Comparison of ENCODE assay signal across 9 cellular contexts in the genomic region with DNA sequence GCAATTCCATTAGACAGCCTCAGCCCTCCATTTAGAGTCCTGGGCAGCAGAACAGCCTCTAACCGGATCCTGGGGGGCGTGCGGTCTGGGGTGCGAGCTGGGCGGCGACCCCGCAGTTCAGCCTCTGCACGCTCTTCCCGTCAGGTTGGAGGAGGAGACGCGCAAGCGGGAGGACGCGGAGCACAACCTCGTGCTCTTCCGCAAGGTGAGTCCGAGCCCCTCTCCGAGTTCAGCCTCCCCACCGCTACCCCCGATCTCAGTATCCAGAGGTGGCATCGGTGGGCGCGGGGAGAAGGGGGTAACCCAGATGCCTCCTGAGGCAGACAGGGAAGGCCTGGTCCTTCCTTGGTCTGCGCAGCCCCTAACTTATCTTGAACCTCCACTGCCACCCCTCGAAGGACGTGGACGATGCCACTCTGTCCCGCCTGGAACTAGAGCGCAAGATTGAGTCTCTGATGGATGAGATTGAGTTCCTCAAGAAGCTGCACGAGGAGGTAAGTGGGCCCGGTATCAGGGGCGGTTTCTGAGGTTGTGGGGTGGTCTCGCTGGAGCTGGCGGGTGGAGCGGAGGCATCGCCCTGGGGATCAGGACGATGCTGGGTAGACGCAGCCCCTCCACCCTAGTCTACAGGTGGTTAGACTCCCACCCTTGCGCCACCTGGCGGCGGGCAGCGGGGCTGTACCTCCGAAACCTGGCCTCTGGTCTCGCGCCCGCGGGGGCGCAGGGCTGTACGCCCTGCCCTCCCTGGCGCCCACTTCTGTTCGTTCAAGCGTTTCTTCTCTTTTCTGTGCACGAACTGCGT. TPM values are rescaled to one million over a fixed set of nuclear protein-coding genes. Genes with fewer than 3 reads are reported as not detected.
A peak's percentile ranks its signal among the peaks of the same experiment; 100 is the strongest.
DNase-seq lines count a peak whose midpoint lies in the region; ATAC-seq, FAIRE-seq and TF ChIP-seq lines count a peak whose summit lies in the region.
"Had no signal": no experiment of that assay in that cellular context is flagged by ENCODE, and none has a peak within 500 bp of the region (broad histone marks: within the 10 kb centered on the region; RNA-seq: fewer than 3 reads in every experiment).

No MANE protein-coding gene starts in this region.

- TF ChIP-seq CTCF in CD14-positive monocyte (IDR thresholded peaks at IDR 0.05) (peak; percentile 90), WI38 (IDR thresholded peaks at IDR 0.05; ENCODE audit: low read depth, low read length) (peak; percentile 51), HepG2 (CRISPR knock-in tag; IDR thresholded peaks at IDR 0.05) (peak; percentile 84)

- H3K9me3 ChIP-seq in HUES6 (ENCODE audit: control insufficient read depth, insufficient read depth, low read depth, low read length) (no peaks in the 10 kb centered on the region), HepG2 (ENCODE audit: low read length) (no peaks in the 10 kb centered on the region)

- H3K4me3 ChIP-seq in HUES6 (ENCODE audit: low read depth, low read length) = peak overlapping the region; percentile 62
- no peak overlapping the region for H3K4me3 ChIP-seq in WI38 (ENCODE audit: low read depth, low read length)
- peak overlapping the region; percentile 37 to 71 (median 37); a peak in 5 of 6 replicates for H3K4me3 ChIP-seq in HepG2 (replicated peaks in 1 of 3; ENCODE audit: insufficient read depth in 1 of 3, low read depth in 2 of 3, low read length in 3 of 3)

- no peaks in the 10 kb centered on the region for H4K20me1 ChIP-seq in HepG2 (ENCODE audit: insufficient read depth, low read length)

- WGBS in HepG2 (ENCODE audit: low lambda C conversion rate) = 37% methylated on average over 34 of the region's 54 CpGs

- no peak for FAIRE-seq in HepG2 (lab: Jason Lieb, UNC)

- H3K27ac Mint-ChIP-seq in CD14-positive monocyte = no peak overlapping the region

- TF ChIP-seq POLR2A in HepG2 (IDR thresholded peaks at IDR 0.05; ENCODE audit: insufficient read depth in 1 of 2, low read depth in 2 of 2, low read length in 2 of 2) = no peak

- H3K27ac ChIP-seq in HUES6 (ENCODE audit: low read depth, low read length) (no peak overlapping the region), HepG2 (ENCODE audit: extremely low read length, insufficient read depth, low read length) (no peak overlapping the region)
- H3K27ac ChIP-seq: skin epidermis had no signal

- DNase-seq in CD14-positive monocyte (ENCODE audit: low spot score) = no peak
- peak; percentile 66 to 77 for DNase-seq in T47D (ENCODE audit: low read depth in 1 of 2, low spot score in 1 of 2)
- peak; percentile 27 for DNase-seq in HepG2 (ENCODE audit: low spot score)
- DNase-seq in stimulated activated CD8-positive, alpha-beta memory T cell treated with anti-CD3 and anti-CD28 coated beads, Interleukin-7, amount 100 ng/mL, for 1 hour (ENCODE audit: low read depth in 2 of 2) = peak; percentile 30 to 36
- no peak for DNase-seq in NCI-H1694 treated with DMSO at 0.1 percent for 48 hours (lab: John Stamatoyannopoulos, UW)
- no peak for DNase-seq in HCEC 1CT

- POLR2A ChIA-PET in HepG2 (lab: Yijun Ruan, JAX) = interaction anchor here (1.2 kb wide), 2 partner anchors 30 kb away, joined by 4 to 11 read pairs; no protein-coding TSS in a partner anchor

- H3K27me3 ChIP-seq in HUES6 (ENCODE audit: control insufficient read depth, insufficient read depth, low read length) (peaks cover 79% of the 10 kb centered on the region), HepG2 (ENCODE audit: control insufficient read depth in 1 of 2, insufficient read depth in 2 of 2, low read length in 2 of 2) (peaks cover 16 to 66% of the 10 kb centered on the region in 2 experiments)

- H3K36me3 ChIP-seq in HUES6 (ENCODE audit: control insufficient read depth, insufficient read depth, low read length) (no peaks in the 10 kb centered on the region), HepG2 (replicated peaks in 1 of 2; ENCODE audit: control insufficient read depth in 1 of 2, insufficient read depth in 2 of 2, low read length in 2 of 2) (no peaks in the 10 kb centered on the region)

- H3K27me3 Mint-ChIP-seq in CD14-positive monocyte (ENCODE audit: low read depth in 3 of 3) = peaks cover 70 to 92% (median 74%) of the 10 kb centered on the region in 3 donors

- in situ Hi-C loops in T47D (cut with HindIII; ENCODE audit: low pct_unique_long_range_greater_than_20kb, low sequenced_read_pairs) = no loop called here
- in situ Hi-C loops in HepG2 (cut with HindIII; ENCODE audit: extremely low pct_ligation_motif_present, low pct_unique_long_range_greater_than_20kb) = no loop called here

- TF ChIP-seq EP300 in HepG2 (IDR thresholded peaks at IDR 0.05; ENCODE audit: low read depth in 2 of 2, low read length in 2 of 2) (no peak), HepG2 (CRISPR knock-in tag; IDR thresholded peaks at IDR 0.05; ENCODE audit: borderline replicate concordance) (no peak)

- peaks cover 0 to 26% (median 9%) of the 10 kb centered on the region in 7 donors for H3K9me3 Mint-ChIP-seq in CD14-positive monocyte

- peaks cover 41% of the 10 kb centered on the region for H3K4me1 ChIP-seq in HUES6 (ENCODE audit: control insufficient read depth, insufficient read depth, low read length)
- peaks cover 10% of the 10 kb centered on the region for H3K4me1 ChIP-seq in HepG2 (ENCODE audit: insufficient read depth, low read length)

- ATAC-seq in HepG2 = peak; percentile 84

- peaks cover 0 to 8% of the 10 kb centered on the region in 2 donors for H3K36me3 Mint-ChIP-seq in CD14-positive monocyte

- no peak overlapping the region for H2AFZ ChIP-seq in HepG2 (ENCODE audit: low read length)

- H3K9ac ChIP-seq in HUES6 (ENCODE audit: low read length) (no peak overlapping the region), HepG2 (ENCODE audit: insufficient read depth, low read depth, low read length) (no peak overlapping the region)

- no TSS peak for BruUV-seq in HepG2 (replicated peaks; lab: Mats Ljungman, UMichigan)

- CTCF ChIA-PET in HepG2 (lab: Yijun Ruan, JAX; ENCODE audit: low intra/inter-chr PET ratio, low total read pairs) = interaction anchor here (1.0 to 1.2 kb wide), 3 partner anchors 8 to 218 kb away, joined by 3 to 4 read pairs (median 4); no protein-coding TSS in a partner anchor

- peak overlapping the region; percentile 60 to 83 for H3K4me3 Mint-ChIP-seq in CD14-positive monocyte

- intact Hi-C loops in CD14-positive monocyte (cut with micrococcal nuclease) = loop anchor here (10.0 kb wide), 1 partner anchor 219 kb away; no protein-coding TSS in a partner anchor
- intact Hi-C loops in HepG2 (cut with micrococcal nuclease; ENCODE audit: unreplicated experiment) = no loop called here

- peak; percentile 40; the same call in 1 of the 2 replicates for TF ChIP-seq RAD21 in HepG2 (CRISPR knock-in tag; IDR thresholded peaks at IDR 0.05)

- peaks cover 25% of the 10 kb centered on the region for H3K4me1 Mint-ChIP-seq in CD14-positive monocyte

- no peaks in the 10 kb centered on the region for H3K79me2 ChIP-seq in HepG2 (ENCODE audit: insufficient read depth, low read length)

- H3K4me2 ChIP-seq in HepG2 (ENCODE audit: low read depth, low read length) = peak overlapping the region; percentile 80

RNA-seq across cellular contexts. Expression of gene PRPH, which starts 1.3 kb away (rescaled TPM):
- polyA plus RNA-seq in CD14-positive monocyte (not detected), HepG2 (2011; rRNA removed) (0.12 and 0.51 TPM in 2 replicates)
- not detected in 2 replicates for total RNA-seq in HepG2 (2016; rRNA removed; fragmentation: Illumina TruSeq; extraction: Trizol)
- total RNA-seq in HepG2 (2016; cell fraction: cytosol; rRNA removed; fragmentation: Illumina TruSeq; extraction: Trizol; ENCODE audit: low read depth) = not detected in 2 replicates
- total RNA-seq in HepG2 (2016; cell fraction: insoluble cytoplasmic fraction; rRNA removed; fragmentation: Illumina TruSeq; extraction: Trizol) = not detected in 2 replicates
- total RNA-seq in HepG2 (2016; cell fraction: membrane; rRNA removed; fragmentation: Illumina TruSeq; extraction: Trizol) = not detected in 2 replicates
- total RNA-seq in HepG2 (2016; cell fraction: nucleus; rRNA removed; fragmentation: Illumina TruSeq; extraction: Trizol) = not detected in 2 replicates
- polyA plus RNA-seq in HepG2 (2011; cell fraction: cytosol; rRNA removed) = 0.44 and 0.54 TPM in 2 replicates
- 0.16 and 0.35 TPM in 2 replicates for polyA plus RNA-seq in HepG2 (2011; cell fraction: nucleus; rRNA removed)
- 0.36 TPM in 1 of 2 replicates, not detected in the other for polyA plus RNA-seq in HepG2 (2012)
- polyA plus RNA-seq in HepG2 (2016; cell fraction: cytosol; fragmentation: Illumina TruSeq; extraction: Trizol; ENCODE audit: low read depth) = not detected in 2 replicates
- polyA plus RNA-seq in HepG2 (2016; cell fraction: insoluble cytoplasmic fraction; fragmentation: Illumina TruSeq; extraction: Trizol; ENCODE audit: low read depth) = not detected in 2 replicates
- polyA plus RNA-seq in HepG2 (2016; cell fraction: membrane; fragmentation: Illumina TruSeq; extraction: Trizol; ENCODE audit: low read depth) = 0.17 TPM in 1 of 2 replicates, not detected in the other
- not detected in 2 replicates for polyA plus RNA-seq in HepG2 (2016; cell fraction: nucleus; fragmentation: Illumina TruSeq; extraction: Trizol; ENCODE audit: insufficient read depth, low read depth)
- polyA minus RNA-seq in HepG2 (2011; rRNA and poly(A)+ RNA removed; ENCODE audit: low replicate concordance) = 0.08 and 0.51 TPM in 2 replicates
- polyA minus RNA-seq in HepG2 (2011; cell fraction: cytosol; rRNA and poly(A)+ RNA removed) = not detected in 2 replicates
- polyA minus RNA-seq in HepG2 (2011; cell fraction: nucleus; rRNA and poly(A)+ RNA removed) = not detected in 2 replicates

RNA-seq across cellular contexts. Expression of gene TROAP, which starts 26.8 kb away (rescaled TPM):
- not detected for polyA plus RNA-seq in CD14-positive monocyte
- 27.0 and 30.9 TPM in 2 replicates for total RNA-seq in HepG2 (2016; rRNA removed; fragmentation: Illumina TruSeq; extraction: Trizol)
- total RNA-seq in HepG2 (2016; cell fraction: cytosol; rRNA removed; fragmentation: Illumina TruSeq; extraction: Trizol; ENCODE audit: low read depth) = 39.0 and 40.8 TPM in 2 replicates
- total RNA-seq in HepG2 (2016; cell fraction: insoluble cytoplasmic fraction; rRNA removed; fragmentation: Illumina TruSeq; extraction: Trizol) = 23.8 and 32.4 TPM in 2 replicates
- total RNA-seq in HepG2 (2016; cell fraction: membrane; rRNA removed; fragmentation: Illumina TruSeq; extraction: Trizol) = 29.7 and 31.6 TPM in 2 replicates
- total RNA-seq in HepG2 (2016; cell fraction: nucleus; rRNA removed; fragmentation: Illumina TruSeq; extraction: Trizol) = 29.6 and 32.8 TPM in 2 replicates
- polyA plus RNA-seq in HepG2 (2011; rRNA removed) = 14.8 and 22.5 TPM in 2 replicates
- 5.9 and 12.4 TPM in 2 replicates for polyA plus RNA-seq in HepG2 (2011; cell fraction: cytosol; rRNA removed)
- 41.8 and 61.6 TPM in 2 replicates for polyA plus RNA-seq in HepG2 (2011; cell fraction: nucleus; rRNA removed)
- polyA plus RNA-seq in HepG2 (2012) = 10.3 and 16.7 TPM in 2 replicates
- 31.5 and 36.5 TPM in 2 replicates for polyA plus RNA-seq in HepG2 (2016; cell fraction: cytosol; fragmentation: Illumina TruSeq; extraction: Trizol; ENCODE audit: low read depth)
- polyA plus RNA-seq in HepG2 (2016; cell fraction: insoluble cytoplasmic fraction; fragmentation: Illumina TruSeq; extraction: Trizol; ENCODE audit: low read depth) = 34.0 and 36.9 TPM in 2 replicates
- polyA plus RNA-seq in HepG2 (2016; cell fraction: membrane; fragmentation: Illumina TruSeq; extraction: Trizol; ENCODE audit: low read depth) = 22.9 and 31.7 TPM in 2 replicates
- 91.9 and 95.0 TPM in 2 replicates for polyA plus RNA-seq in HepG2 (2016; cell fraction: nucleus; fragmentation: Illumina TruSeq; extraction: Trizol; ENCODE audit: insufficient read depth, low read depth)
- polyA minus RNA-seq in HepG2 (2011; rRNA and poly(A)+ RNA removed; ENCODE audit: low replicate concordance) = 20.0 and 123 TPM in 2 replicates
- polyA minus RNA-seq in HepG2 (2011; cell fraction: cytosol; rRNA and poly(A)+ RNA removed) = 6.9 and 7.2 TPM in 2 replicates
- polyA minus RNA-seq in HepG2 (2011; cell fraction: nucleus; rRNA and poly(A)+ RNA removed) = 28.0 and 47.6 TPM in 2 replicates

RNA-seq across cellular contexts. Expression of gene TUBA1C, which starts 31.4 kb away (rescaled TPM):
- polyA plus RNA-seq in CD14-positive monocyte (10 to 100 TPM; 53.7 to 61.0 TPM), HepG2 (2011; rRNA removed) (924 and 1,075 TPM in 2 replicates)
- total RNA-seq in HepG2 (2016; rRNA removed; fragmentation: Illumina TruSeq; extraction: Trizol) = 693 and 807 TPM in 2 replicates
- 65.5 and 78.7 TPM in 2 replicates for total RNA-seq in HepG2 (2016; cell fraction: cytosol; rRNA removed; fragmentation: Illumina TruSeq; extraction: Trizol; ENCODE audit: low read depth)
- total RNA-seq in HepG2 (2016; cell fraction: insoluble cytoplasmic fraction; rRNA removed; fragmentation: Illumina TruSeq; extraction: Trizol) = 710 and 734 TPM in 2 replicates
- total RNA-seq in HepG2 (2016; cell fraction: membrane; rRNA removed; fragmentation: Illumina TruSeq; extraction: Trizol) = 176 and 201 TPM in 2 replicates
- 210 and 226 TPM in 2 replicates for total RNA-seq in HepG2 (2016; cell fraction: nucleus; rRNA removed; fragmentation: Illumina TruSeq; extraction: Trizol)
- 1,098 and 1,321 TPM in 2 replicates for polyA plus RNA-seq in HepG2 (2011; cell fraction: cytosol; rRNA removed)
- 307 and 395 TPM in 2 replicates for polyA plus RNA-seq in HepG2 (2011; cell fraction: nucleus; rRNA removed)
- polyA plus RNA-seq in HepG2 (2012) = 285 and 347 TPM in 2 replicates
- polyA plus RNA-seq in HepG2 (2016; cell fraction: cytosol; fragmentation: Illumina TruSeq; extraction: Trizol; ENCODE audit: low read depth) = 102 and 118 TPM in 2 replicates
- polyA plus RNA-seq in HepG2 (2016; cell fraction: insoluble cytoplasmic fraction; fragmentation: Illumina TruSeq; extraction: Trizol; ENCODE audit: low read depth) = 1,000 and 1,082 TPM in 2 replicates
- 180 and 223 TPM in 2 replicates for polyA plus RNA-seq in HepG2 (2016; cell fraction: membrane; fragmentation: Illumina TruSeq; extraction: Trizol; ENCODE audit: low read depth)
- 338 and 346 TPM in 2 replicates for polyA plus RNA-seq in HepG2 (2016; cell fraction: nucleus; fragmentation: Illumina TruSeq; extraction: Trizol; ENCODE audit: insufficient read depth, low read depth)
- polyA minus RNA-seq in HepG2 (2011; rRNA and poly(A)+ RNA removed; ENCODE audit: low replicate concordance) = 2,204 and 5,291 TPM in 2 replicates
- 286 and 294 TPM in 2 replicates for polyA minus RNA-seq in HepG2 (2011; cell fraction: cytosol; rRNA and poly(A)+ RNA removed)
- polyA minus RNA-seq in HepG2 (2011; cell fraction: nucleus; rRNA and poly(A)+ RNA removed) = 113 and 150 TPM in 2 replicates

RNA-seq across cellular contexts. Expression of gene C1QL4, which starts 40.8 kb away (rescaled TPM):
- polyA plus RNA-seq in CD14-positive monocyte (not detected), HepG2 (2011; rRNA removed) (0.03 TPM in 2 replicates)
- not detected in 2 replicates for total RNA-seq in HepG2 (2016; rRNA removed; fragmentation: Illumina TruSeq; extraction: Trizol)
- total RNA-seq in HepG2 (2016; cell fraction: cytosol; rRNA removed; fragmentation: Illumina TruSeq; extraction: Trizol; ENCODE audit: low read depth) = not detected in 2 replicates
- not detected in 2 replicates for total RNA-seq in HepG2 (2016; cell fraction: insoluble cytoplasmic fraction; rRNA removed; fragmentation: Illumina TruSeq; extraction: Trizol)
- not detected in 2 replicates for total RNA-seq in HepG2 (2016; cell fraction: membrane; rRNA removed; fragmentation: Illumina TruSeq; extraction: Trizol)
- not detected in 2 replicates for total RNA-seq in HepG2 (2016; cell fraction: nucleus; rRNA removed; fragmentation: Illumina TruSeq; extraction: Trizol)
- polyA plus RNA-seq in HepG2 (2011; cell fraction: cytosol; rRNA removed) = 0.06 and 0.08 TPM in 2 replicates
- 0.07 TPM in 1 of 2 replicates, not detected in the other for polyA plus RNA-seq in HepG2 (2011; cell fraction: nucleus; rRNA removed)
- 0.07 and 0.12 TPM in 2 replicates for polyA plus RNA-seq in HepG2 (2012)
- not detected in 2 replicates for polyA plus RNA-seq in HepG2 (2016; cell fraction: cytosol; fragmentation: Illumina TruSeq; extraction: Trizol; ENCODE audit: low read depth)
- not detected in 2 replicates for polyA plus RNA-seq in HepG2 (2016; cell fraction: insoluble cytoplasmic fraction; fragmentation: Illumina TruSeq; extraction: Trizol; ENCODE audit: low read depth)
- polyA plus RNA-seq in HepG2 (2016; cell fraction: membrane; fragmentation: Illumina TruSeq; extraction: Trizol; ENCODE audit: low read depth) = not detected in 2 replicates
- polyA plus RNA-seq in HepG2 (2016; cell fraction: nucleus; fragmentation: Illumina TruSeq; extraction: Trizol; ENCODE audit: insufficient read depth, low read depth) = not detected in 2 replicates
- polyA minus RNA-seq in HepG2 (2011; rRNA and poly(A)+ RNA removed; ENCODE audit: low replicate concordance) = 0.09 TPM in 1 of 2 replicates, not detected in the other
- not detected in 2 replicates for polyA minus RNA-seq in HepG2 (2011; cell fraction: cytosol; rRNA and poly(A)+ RNA removed)
- not detected in 2 replicates for polyA minus RNA-seq in HepG2 (2011; cell fraction: nucleus; rRNA and poly(A)+ RNA removed)

RNA-seq across cellular contexts. Expression of gene DNAJC22, which starts 50.5 kb away (rescaled TPM):
- polyA plus RNA-seq in CD14-positive monocyte (not detected), HepG2 (2011; rRNA removed) (25.2 and 25.3 TPM in 2 replicates)
- total RNA-seq in HepG2 (2016; rRNA removed; fragmentation: Illumina TruSeq; extraction: Trizol) = 23.0 and 31.7 TPM in 2 replicates
- total RNA-seq in HepG2 (2016; cell fraction: cytosol; rRNA removed; fragmentation: Illumina TruSeq; extraction: Trizol; ENCODE audit: low read depth) = 8.6 and 10.6 TPM in 2 replicates
- 28.2 and 31.3 TPM in 2 replicates for total RNA-seq in HepG2 (2016; cell fraction: insoluble cytoplasmic fraction; rRNA removed; fragmentation: Illumina TruSeq; extraction: Trizol)
- total RNA-seq in HepG2 (2016; cell fraction: membrane; rRNA removed; fragmentation: Illumina TruSeq; extraction: Trizol) = 31.0 and 32.2 TPM in 2 replicates
- 18.7 and 28.7 TPM in 2 replicates for total RNA-seq in HepG2 (2016; cell fraction: nucleus; rRNA removed; fragmentation: Illumina TruSeq; extraction: Trizol)
- 21.8 and 23.4 TPM in 2 replicates for polyA plus RNA-seq in HepG2 (2011; cell fraction: cytosol; rRNA removed)
- 17.7 and 19.2 TPM in 2 replicates for polyA plus RNA-seq in HepG2 (2011; cell fraction: nucleus; rRNA removed)
- polyA plus RNA-seq in HepG2 (2012) = 12.3 and 19.2 TPM in 2 replicates
- 8.0 and 8.6 TPM in 2 replicates for polyA plus RNA-seq in HepG2 (2016; cell fraction: cytosol; fragmentation: Illumina TruSeq; extraction: Trizol; ENCODE audit: low read depth)
- polyA plus RNA-seq in HepG2 (2016; cell fraction: insoluble cytoplasmic fraction; fragmentation: Illumina TruSeq; extraction: Trizol; ENCODE audit: low read depth) = 23.5 TPM in 2 replicates
- polyA plus RNA-seq in HepG2 (2016; cell fraction: membrane; fragmentation: Illumina TruSeq; extraction: Trizol; ENCODE audit: low read depth) = 19.8 and 20.5 TPM in 2 replicates
- 33.4 and 37.4 TPM in 2 replicates for polyA plus RNA-seq in HepG2 (2016; cell fraction: nucleus; fragmentation: Illumina TruSeq; extraction: Trizol; ENCODE audit: insufficient read depth, low read depth)
- 5.2 and 42.6 TPM in 2 replicates for polyA minus RNA-seq in HepG2 (2011; rRNA and poly(A)+ RNA removed; ENCODE audit: low replicate concordance)
- polyA minus RNA-seq in HepG2 (2011; cell fraction: cytosol; rRNA and poly(A)+ RNA removed) = 11.0 and 11.7 TPM in 2 replicates
- 13.9 and 17.5 TPM in 2 replicates for polyA minus RNA-seq in HepG2 (2011; cell fraction: nucleus; rRNA and poly(A)+ RNA removed)

Comparison
In these comparisons a context has a peak if more than half of its experiments do, and no peak if none do; other contexts are left out.
1. DNase-seq: peak in T47D (2 of 2), HepG2 (single experiment) and stimulated activated CD8-positive, alpha-beta memory T cell treated with anti-CD3 and anti-CD28 coated beads, Interleukin-7, amount 100 ng/mL, for 1 hour (2 of 2); none in CD14-positive monocyte (single experiment), NCI-H1694 treated with DMSO at 0.1 percent for 48 hours (single experiment) and HCEC 1CT (single experiment).
2. RNA of gene TROAP, which starts 26.8 kb away (polyA plus RNA-seq): 5.9 to 95.0 TPM in HepG2; not detected in CD14-positive monocyte; every median in the first group is over 4 times any median in the second.
3. Peak in every context shown above with its lines, with median percentiles within 50 percentile points of each other: CTCF ChIP-seq.